Comparison of ENCODE assay signal across 33 cellular contexts in genomic region chrX:143869018-143869417, GRCh38. TPM values are rescaled to one million over a fixed set of nuclear protein-coding genes. Genes with fewer than 3 reads are reported as not detected.
"Had no signal": no experiment of that assay in that cellular context is flagged by ENCODE, and none has a peak within 500 bp of the region (broad histone marks: within the 10 kb centered on the region; RNA-seq: fewer than 3 reads in every experiment).

No MANE protein-coding gene starts in this region.

- H3K9ac ChIP-seq: SK-N-SH had no signal

- H3K4me2 ChIP-seq: SK-N-SH had no signal

- H3K27me3 ChIP-seq: MG63, Peyer's patch, SJSA1 had no signal

- FAIRE-seq: K562 had no signal

- H3K27ac ChIP-seq: Peyer's patch, SJSA1 had no signal

- H3K36me3 ChIP-seq: MG63, Peyer's patch, SJSA1 had no signal

- ATAC-seq: K562, PC-3 had no signal

- H3K4me3 ChIP-seq: K562, MG63, Peyer's patch, SJSA1 had no signal

- DNase-seq: KG1, MG63, NCI-H1048, NCI-H1092 treated with DMSO at 0.1 percent for 48 hours, NCI-H1105 treated with DMSO at 0.1 percent for 48 hours, NCI-H1417, NCI-H1436, NCI-H146, NCI-H1694, NCI-H187, NCI-H2029, NCI-H2081, NCI-H2107, NCI-H2171, NCI-H226, NCI-H446 treated with DMSO at 0.1 percent for 48 hours, NCI-H510A, NCI-H524, NCI-H526, NCI-H69, NCI-H748 treated with DMSO at 0.1 percent for 48 hours, NCI-H82, PC-3, Peyer's patch, Right ventricle myocardium superior, RPMI8226, SHP77 treated with DMSO at 0.1 percent for 48 hours, SK-N-SH, SW 1271 had no signal

- H3K9me3 ChIP-seq: MG63, Peyer's patch, SJSA1, SK-N-SH had no signal

- H3K4me1 ChIP-seq: Peyer's patch, SJSA1 had no signal

RNA-seq across cellular contexts. Expression of gene UBE2NL, which starts 14.9 kb away (rescaled TPM):
- total RNA-seq: K562, M059J, OCI-LY7, PC-3, Peyer's patch, Right ventricle myocardium superior, SJSA1 had no signal
- polyA plus RNA-seq: SK-N-SH had no signal
